ENCODE assay signal across 1 cellular context in genomic region chr10:70404906-70405824, GRCh38.
A peak's percentile ranks its signal among the peaks of the same experiment; 100 is the strongest.
TF ChIP-seq lines count a peak whose summit lies in the region.

No MANE protein-coding gene starts in this region.

TF ChIP-seq in K562, 482 proteins besides CTCF, POLR2A, EP300 and RAD21 (continued from another document and continues in another):
- no peak for TF ChIP-seq GABPA (tag; conservative IDR thresholded peaks at IDR 0.05; ENCODE audit: low read depth)
- TF ChIP-seq ATF2 (CRISPR knock-in tag; IDR thresholded peaks at IDR 0.05), result no peak
- TF ChIP-seq ZNF253 (CRISPR knock-in tag; conservative IDR thresholded peaks at IDR 0.05), result no peak
- TF ChIP-seq SP1 (CRISPR knock-in tag; IDR thresholded peaks at IDR 0.05), result no peak
- TF ChIP-seq NCOA2 (IDR thresholded peaks at IDR 0.05; ENCODE audit: partially characterized antibody in 2 of 2), result no peak
- TF ChIP-seq STAT6 (CRISPR knock-in tag; IDR thresholded peaks at IDR 0.05), result no peak
- no peak for TF ChIP-seq RBFOX2 (IDR thresholded peaks at IDR 0.05; ENCODE audit: low read depth, low read length)
- no peak for TF ChIP-seq HNRNPLL (IDR thresholded peaks at IDR 0.05; ENCODE audit: low read depth, low read length, poor library complexity, severe bottlenecking)
- no peak for TF ChIP-seq BHLHE40 (IDR thresholded peaks at IDR 0.05; ENCODE audit: low read length)
- TF ChIP-seq NEUROD1 (IDR thresholded peaks at IDR 0.05; ENCODE audit: borderline replicate concordance, low read depth, low read length, partially characterized antibody), result no peak
- no peak for TF ChIP-seq ZNF696 (CRISPR knock-in tag; conservative IDR thresholded peaks at IDR 0.05)
- no peak for TF ChIP-seq THAP7 (CRISPR knock-in tag; IDR thresholded peaks at IDR 0.05)
- TF ChIP-seq DLX4 (CRISPR knock-in tag; IDR thresholded peaks at IDR 0.05), result no peak
- TF ChIP-seq ZNF12 (CRISPR knock-in tag; IDR thresholded peaks at IDR 0.05), result no peak
- no peak for TF ChIP-seq MTA2 (IDR thresholded peaks at IDR 0.05; ENCODE audit: low read depth)
- no peak for TF ChIP-seq CHCHD3 (CRISPR knock-in tag; IDR thresholded peaks at IDR 0.05)
- no peak for TF ChIP-seq TBL1XR1 (IDR thresholded peaks at IDR 0.05; ENCODE audit: low read length in 2 of 2)
- TF ChIP-seq ZKSCAN1 (IDR thresholded peaks at IDR 0.05; ENCODE audit: low read depth, low read length), result no peak
- TF ChIP-seq USF2 (CRISPR knock-in tag; IDR thresholded peaks at IDR 0.05), result no peak
- no peak for TF ChIP-seq PTTG1 (tag; IDR thresholded peaks at IDR 0.05; ENCODE audit: low read depth)
- no peak for TF ChIP-seq ZNF217 (CRISPR knock-in tag; IDR thresholded peaks at IDR 0.05)
- TF ChIP-seq YBX1 (IDR thresholded peaks at IDR 0.05), result no peak
- TF ChIP-seq ZBTB1 (CRISPR knock-in tag; IDR thresholded peaks at IDR 0.05; ENCODE audit: borderline replicate concordance, low read depth), result no peak
- peak; percentile 61; the same call in 1 of the 2 replicates for TF ChIP-seq ESRRA (IDR thresholded peaks at IDR 0.05; ENCODE audit: borderline replicate concordance, low read depth)
- TF ChIP-seq POLR3A (IDR thresholded peaks at IDR 0.05; ENCODE audit: borderline replicate concordance, extremely low read depth, insufficient read depth, insufficient read length), result no peak
- TF ChIP-seq RREB1 (CRISPR knock-in tag; IDR thresholded peaks at IDR 0.05), result no peak
- no peak for TF ChIP-seq NELFE (IDR thresholded peaks at IDR 0.05; ENCODE audit: insufficient read depth, insufficient read length)
- no peak for TF ChIP-seq EP400 (IDR thresholded peaks at IDR 0.05)
- no peak for TF ChIP-seq NR2C1 (IDR thresholded peaks at IDR 0.05)
- no peak for TF ChIP-seq NR2C1 (tag; IDR thresholded peaks at IDR 0.05)
- no peak for TF ChIP-seq CHD2 (IDR thresholded peaks at IDR 0.05; ENCODE audit: low read depth, low read length)
- no peak for TF ChIP-seq KAT8 (IDR thresholded peaks at IDR 0.05; ENCODE audit: low read depth)
- no peak for TF ChIP-seq SMAD1 (IDR thresholded peaks at IDR 0.05; ENCODE audit: low read depth, low read length, partially characterized antibody)
- no peak for TF ChIP-seq MAFF (IDR thresholded peaks at IDR 0.05; ENCODE audit: low read length)
- no peak for TF ChIP-seq HNRNPH1 (optimal IDR thresholded peaks at IDR 0.05; ENCODE audit: low read depth, low read length)
- no peak for TF ChIP-seq CUX1 (CRISPR knock-in tag; IDR thresholded peaks at IDR 0.05)
- TF ChIP-seq FOSL1 (tag; conservative IDR thresholded peaks at IDR 0.05), result no peak
- no peak for TF ChIP-seq GTF2B (IDR thresholded peaks at IDR 0.05; ENCODE audit: extremely low read depth, insufficient read length)
- no peak for TF ChIP-seq TFAM (CRISPR knock-in tag; conservative IDR thresholded peaks at IDR 0.05)
- no peak for TF ChIP-seq CBX5 (IDR thresholded peaks at IDR 0.05; ENCODE audit: borderline replicate concordance, low read depth)
- TF ChIP-seq TAF15 (IDR thresholded peaks at IDR 0.05; ENCODE audit: low read depth, low read length), result no peak
- no peak for TF ChIP-seq NBN (IDR thresholded peaks at IDR 0.05; ENCODE audit: low read depth)
- 0 out of 2 replicates have a peak, but pooled peaks have one; percentile 31 for TF ChIP-seq SMARCE1 (IDR thresholded peaks at IDR 0.05)
